In genomic region chr2:71462641-71463341, GRCh38 we compare ENCODE assay signal across 23 cellular contexts. TPM values are rescaled to one million over a fixed set of nuclear protein-coding genes. Genes with fewer than 3 reads are reported as not detected.
DNase-seq lines count a peak whose midpoint lies in the region; ATAC-seq and TF ChIP-seq lines count a peak whose summit lies in the region.
"Had no signal": no experiment of that assay in that cellular context is flagged by ENCODE, and none has a peak within 500 bp of the region (broad histone marks: within the 10 kb centered on the region; RNA-seq: fewer than 3 reads in every experiment).

No MANE protein-coding gene starts in this region.

- H3K27ac Mint-ChIP-seq in activated CD8-positive, alpha-beta memory T cell treated with anti-CD3 and anti-CD28 coated beads, Interleukin-2, amount 10 ng/mL, durations not matched to agents 7 days and 5 days = no peak overlapping the region

- no peak overlapping the region for H3K4me3 ChIP-seq in WERI-Rb-1 (ENCODE audit: low read depth, low read length)
- H3K4me3 ChIP-seq in neutrophil (ENCODE audit: low read depth in 1 of 2, low read length in 1 of 2) = no peak overlapping the region
- H3K4me3 ChIP-seq: MG63 had no signal

- no peak for ATAC-seq in activated CD8-positive, alpha-beta memory T cell treated with anti-CD3 and anti-CD28 coated beads, Interleukin-2, amount 10 ng/mL, durations not matched to agents 7 days and 5 days

- CTCF ChIA-PET in activated CD8-positive, alpha-beta memory T cell treated with anti-CD3 and anti-CD28 coated beads, Interleukin-2, amount 10 ng/mL, durations not matched to agents 7 days and 5 days (lab: Charles Lee) = interaction anchor here (0.6 to 1.3 kb wide), 2 partner anchors 155 to 163 kb away, joined by 3 read pairs; no protein-coding TSS in a partner anchor

- H3K27ac ChIP-seq in WERI-Rb-1 (peak overlapping the region; percentile 49), neutrophil (peak overlapping the region; percentile 49)

- peaks cover 12% of the 10 kb centered on the region for H3K27me3 Mint-ChIP-seq in activated CD8-positive, alpha-beta memory T cell treated with anti-CD3 and anti-CD28 coated beads, Interleukin-2, amount 10 ng/mL, durations not matched to agents 7 days and 5 days

- no peaks in the 10 kb centered on the region for H3K36me3 Mint-ChIP-seq in activated CD8-positive, alpha-beta memory T cell treated with anti-CD3 and anti-CD28 coated beads, Interleukin-2, amount 10 ng/mL, durations not matched to agents 7 days and 5 days

- TF ChIP-seq CTCF in WERI-Rb-1 (IDR thresholded peaks at IDR 0.05; ENCODE audit: low read depth, low read length) (no peak), neutrophil (IDR thresholded peaks at IDR 0.05) (no peak)

- peak; percentile 45 for DNase-seq in activated CD8-positive, alpha-beta memory T cell treated with anti-CD3 and anti-CD28 coated beads, Interleukin-2, amount 50 U/mL, for 48 hours
- DNase-seq in activated CD8-positive, alpha-beta memory T cell treated with anti-CD3 and anti-CD28 coated beads, Interleukin-2, amount 10 ng/mL, durations not matched to agents 7 days and 5 days = no peak
- DNase-seq in WERI-Rb-1 (no peak), ureter (ENCODE audit: low spot score) (peak; percentile 30), NCI-H524 (lab: John Stamatoyannopoulos, UW) (no peak), SW480 (ENCODE audit: low spot score) (no peak)
- DNase-seq: 8988T; ACHN; Calu3; DMS79 treated with DMSO at 0.1 percent for 48 hours; KBM-7; MG63; NCI-H1105 treated with DMSO at 0.1 percent for 48 hours; NCI-H146; NCI-H1930; NCI-H2107; NCI-H446; NCI-H526; NCI-H82; NK-92 treated with Interleukin-12 subunit alpha and Interleukin-12 subunit beta, amount 100 ng/mL, for 24 hours; RPMI8226; SHP77 treated with DMSO at 0.1 percent for 48 hours had no signal

- H3K4me3 Mint-ChIP-seq in activated CD8-positive, alpha-beta memory T cell treated with anti-CD3 and anti-CD28 coated beads, Interleukin-2, amount 10 ng/mL, durations not matched to agents 7 days and 5 days = no peak overlapping the region

- H3K4me1 ChIP-seq in neutrophil (ENCODE audit: control insufficient read depth in 1 of 2, insufficient read depth in 1 of 2, low read depth in 1 of 2, low read length in 1 of 2) = peaks cover 91 to 100% of the 10 kb centered on the region in 2 experiments

- H3K4me1 Mint-ChIP-seq in activated CD8-positive, alpha-beta memory T cell treated with anti-CD3 and anti-CD28 coated beads, Interleukin-2, amount 10 ng/mL, durations not matched to agents 7 days and 5 days = peaks cover 9% of the 10 kb centered on the region

- peaks cover 23% of the 10 kb centered on the region for H3K9me3 ChIP-seq in WERI-Rb-1 (ENCODE audit: severe bottlenecking)
- H3K9me3 ChIP-seq in neutrophil = no peaks in the 10 kb centered on the region
- H3K9me3 ChIP-seq: MG63 had no signal

- no peaks in the 10 kb centered on the region for H3K9me3 Mint-ChIP-seq in activated CD8-positive, alpha-beta memory T cell treated with anti-CD3 and anti-CD28 coated beads, Interleukin-2, amount 10 ng/mL, durations not matched to agents 7 days and 5 days (ENCODE audit: low read depth)

- no peaks in the 10 kb centered on the region for H3K36me3 ChIP-seq in WERI-Rb-1
- H3K36me3 ChIP-seq in neutrophil = peaks cover 66% of the 10 kb centered on the region
- H3K36me3 ChIP-seq: MG63 had no signal

- H3K27me3 ChIP-seq in WERI-Rb-1 (ENCODE audit: insufficient read depth, low read depth, severe bottlenecking) = no peaks in the 10 kb centered on the region
- H3K27me3 ChIP-seq in neutrophil = no peaks in the 10 kb centered on the region
- H3K27me3 ChIP-seq: MG63 had no signal

RNA-seq across cellular contexts. Expression of gene DYSF, which starts 9.4 kb away (rescaled TPM):
- total RNA-seq in activated CD8-positive, alpha-beta memory T cell treated with anti-CD3 and anti-CD28 coated beads, Interleukin-2, amount 10 ng/mL, durations not matched to agents 7 days and 5 days = 1 to 10 TPM; 7.3 to 8.9 TPM
- total RNA-seq in ureter = 15.2 TPM

Comparison
In these comparisons a context has a peak if more than half of its experiments do, and no peak if none do; other contexts are left out.
1. DNase-seq: peak in activated CD8-positive, alpha-beta memory T cell treated with anti-CD3 and anti-CD28 coated beads, Interleukin-2, amount 50 U/mL, for 48 hours (single experiment) and ureter (single experiment); none in activated CD8-positive, alpha-beta memory T cell treated with anti-CD3 and anti-CD28 coated beads, Interleukin-2, amount 10 ng/mL, durations not matched to agents 7 days and 5 days (single experiment), WERI-Rb-1 (single experiment), NCI-H524 (0 of 2) and SW480 (single experiment).